Comparison of ENCODE assay signal across 1 cellular context in the genomic region with DNA sequence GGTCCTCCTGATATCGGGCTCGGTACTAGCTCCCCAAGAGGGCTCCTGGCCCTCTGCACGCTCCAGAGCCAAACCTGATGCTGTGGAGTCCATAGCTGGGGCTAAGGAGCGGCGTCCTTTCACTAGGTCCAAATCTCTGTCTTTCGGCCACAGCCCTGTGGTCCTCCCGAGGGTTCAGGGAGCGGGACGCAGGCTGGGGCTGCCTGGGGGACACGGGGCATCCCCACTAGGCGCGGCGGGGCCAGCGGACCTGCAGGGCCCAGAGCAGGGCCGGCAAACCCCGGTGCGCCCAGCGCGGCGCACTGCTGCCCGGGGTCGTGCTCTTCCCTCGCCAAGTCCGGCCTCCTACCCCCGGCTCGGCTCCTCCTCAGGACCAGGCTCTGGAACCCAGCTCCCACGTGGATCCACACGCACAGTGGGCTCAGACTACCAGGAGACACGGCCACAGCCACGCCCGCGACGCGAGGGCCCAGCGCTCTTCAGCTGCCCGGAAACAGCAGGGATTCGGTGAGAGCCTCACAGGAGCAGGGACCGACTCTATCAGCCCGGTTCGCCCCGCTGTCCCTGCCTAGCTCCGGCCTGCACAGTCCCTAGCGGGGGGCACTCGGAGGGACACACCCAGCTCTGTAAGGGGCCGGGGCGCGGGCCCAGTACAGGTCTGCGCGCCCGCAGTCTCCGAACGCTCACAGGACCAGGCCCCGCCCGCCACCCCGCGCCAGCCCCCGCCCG.
TF ChIP-seq lines count a peak whose summit lies in the region.

No MANE protein-coding gene starts in this region.

TF ChIP-seq in K562, 482 proteins besides CTCF, POLR2A, EP300 and RAD21 (continued from another document):
- peak in 1 of 2 experiments; percentile 39; a peak in 1 of 4 replicates for TF ChIP-seq MNT (conservative IDR thresholded peaks at IDR 0.05)
- TF ChIP-seq DIDO1 (tag; IDR thresholded peaks at IDR 0.05; ENCODE audit: low read depth) = no peak
- no peak for TF ChIP-seq MCM7 (IDR thresholded peaks at IDR 0.05)
- TF ChIP-seq, protein P1, sequence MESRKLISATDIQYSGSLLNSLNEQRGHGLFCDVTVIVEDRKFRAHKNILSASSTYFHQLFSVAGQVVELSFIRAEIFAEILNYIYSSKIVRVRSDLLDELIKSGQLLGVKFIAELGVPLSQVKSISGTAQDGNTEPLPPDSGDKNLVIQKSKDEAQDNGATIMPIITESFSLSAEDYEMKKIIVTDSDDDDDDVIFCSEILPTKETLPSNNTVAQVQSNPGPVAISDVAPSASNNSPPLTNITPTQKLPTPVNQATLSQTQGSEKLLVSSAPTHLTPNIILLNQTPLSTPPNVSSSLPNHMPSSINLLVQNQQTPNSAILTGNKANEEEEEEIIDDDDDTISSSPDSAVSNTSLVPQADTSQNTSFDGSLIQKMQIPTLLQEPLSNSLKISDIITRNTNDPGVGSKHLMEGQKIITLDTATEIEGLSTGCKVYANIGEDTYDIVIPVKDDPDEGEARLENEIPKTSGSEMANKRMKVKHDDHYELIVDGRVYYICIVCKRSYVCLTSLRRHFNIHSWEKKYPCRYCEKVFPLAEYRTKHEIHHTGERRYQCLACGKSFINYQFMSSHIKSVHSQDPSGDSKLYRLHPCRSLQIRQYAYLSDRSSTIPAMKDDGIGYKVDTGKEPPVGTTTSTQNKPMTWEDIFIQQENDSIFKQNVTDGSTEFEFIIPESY (CRISPR knock-in tag; IDR thresholded peaks at IDR 0.05) = peak; percentile 31; the same call in 1 of the 2 replicates
- no peak for TF ChIP-seq DLX4 (CRISPR knock-in tag; IDR thresholded peaks at IDR 0.05)
- TF ChIP-seq GTF2E2 (tag; IDR thresholded peaks at IDR 0.05) = no peak
- TF ChIP-seq CHD1 (IDR thresholded peaks at IDR 0.05; ENCODE audit: low read length) = peak; percentile 62
- TF ChIP-seq MED1 (CRISPR knock-in tag; IDR thresholded peaks at IDR 0.05; ENCODE audit: borderline replicate concordance) = no peak
